ENCODE assay signal across 10 cellular contexts in the genomic region with DNA sequence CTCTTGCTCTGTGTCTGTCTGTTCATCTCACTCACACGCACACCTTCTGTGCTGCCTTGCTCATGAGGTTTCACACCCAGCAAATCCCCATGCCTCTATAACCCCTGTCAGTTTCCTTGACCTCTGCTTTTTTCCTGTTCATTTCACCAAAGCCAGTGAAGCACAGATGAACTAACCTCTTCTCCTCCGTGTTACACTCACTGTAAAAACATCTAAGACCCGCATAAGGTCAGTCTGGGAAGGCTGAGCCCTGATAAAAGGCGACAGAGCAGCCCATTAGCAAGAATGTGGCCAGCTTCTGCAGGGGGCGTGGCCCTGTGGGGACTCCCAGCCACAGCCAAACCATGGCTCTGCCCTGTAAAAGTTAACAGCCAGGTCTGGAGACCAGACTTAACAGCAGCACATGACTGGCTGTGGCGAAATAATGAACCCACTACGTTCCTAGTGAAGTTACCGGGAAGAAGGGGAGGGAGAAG. TPM values are rescaled to one million over a fixed set of nuclear protein-coding genes. Genes with fewer than 3 reads are reported as not detected.
DNase-seq lines count a peak whose midpoint lies in the region; ATAC-seq, FAIRE-seq and TF ChIP-seq lines count a peak whose summit lies in the region.
"Had no signal": no experiment of that assay in that cellular context is flagged by ENCODE, and none has a peak within 500 bp of the region (broad histone marks: within the 10 kb centered on the region; RNA-seq: fewer than 3 reads in every experiment).

No MANE protein-coding gene starts in this region.

- H3K36me3 Mint-ChIP-seq in brain = peaks cover 5% of the 10 kb centered on the region
- H3K36me3 Mint-ChIP-seq in activated T-helper 2 cell treated with anti-CD3 and anti-CD28 coated beads, Interferon-gamma antibody, Interleukin-2, Interleukin-4, amounts not matched to agents 10 μg/mL and 5 μg/mL and 100 μg/mL, durations not matched to agents 14 hours and 24 hours and 36 hours (ENCODE audit: low read depth) = no peaks in the 10 kb centered on the region

- H3K27ac ChIP-seq in HUES6 (ENCODE audit: low read depth, low read length) (peak overlapping the region; percentile 79; the same call in 1 of the 2 replicates), kidney (ENCODE audit: low read depth in 2 of 2, low read length in 2 of 2) (peak overlapping the region; percentile 91 to 92), temporal lobe (ENCODE audit: low read depth, low read length) (peak overlapping the region; percentile 41)

- peaks cover 50% of the 10 kb centered on the region for H3K4me1 ChIP-seq in HUES6 (ENCODE audit: control insufficient read depth, insufficient read depth, low read length)
- H3K4me1 ChIP-seq in kidney (ENCODE audit: control insufficient read depth in 1 of 2, insufficient read depth in 1 of 2, low read depth in 1 of 2, low read length in 2 of 2) = peaks cover 46 to 69% of the 10 kb centered on the region in 2 donors

- no peaks in the 10 kb centered on the region for H3K27me3 ChIP-seq in HUES6 (ENCODE audit: control insufficient read depth, insufficient read depth, low read length)

- H3K27me3 Mint-ChIP-seq in brain = no peaks in the 10 kb centered on the region
- no peaks in the 10 kb centered on the region for H3K27me3 Mint-ChIP-seq in activated T-helper 2 cell treated with anti-CD3 and anti-CD28 coated beads, Interferon-gamma antibody, Interleukin-2, Interleukin-4, amounts not matched to agents 10 μg/mL and 5 μg/mL and 100 μg/mL, durations not matched to agents 14 hours and 24 hours and 36 hours (ENCODE audit: low read depth)
- H3K27me3 Mint-ChIP-seq: activated CD4-positive, alpha-beta T cell treated with anti-CD3 and anti-CD28 coated beads for 36 hours had no signal

- H3K4me3 ChIP-seq in HUES6 (ENCODE audit: low read depth, low read length) (no peak overlapping the region; the same call in 1 of the 2 replicates), kidney (ENCODE audit: low read length in 2 of 2) (peak overlapping the region in 1 of 2 donors; percentile 2)

- no peak for DNase-seq in kidney
- no peak for DNase-seq in activated T-helper 2 cell treated with anti-CD3 and anti-CD28 coated beads, Interferon-gamma antibody, Interleukin-2, Interleukin-4, amounts not matched to agents 10 μg/mL and 5 μg/mL and 100 μg/mL, durations not matched to agents 14 hours and 24 hours and 36 hours (ENCODE audit: low spot score)
- DNase-seq in activated gamma-delta T cell treated with Interleukin-2 at 50 U/mL for 16 hours = no peak
- DNase-seq: activated CD4-positive, alpha-beta T cell treated with anti-CD3 and anti-CD28 coated beads for 36 hours had no signal

- peaks cover 73% of the 10 kb centered on the region for H3K4me1 Mint-ChIP-seq in brain
- peaks cover 16% of the 10 kb centered on the region for H3K4me1 Mint-ChIP-seq in activated T-helper 2 cell treated with anti-CD3 and anti-CD28 coated beads, Interferon-gamma antibody, Interleukin-2, Interleukin-4, amounts not matched to agents 10 μg/mL and 5 μg/mL and 100 μg/mL, durations not matched to agents 14 hours and 24 hours and 36 hours (ENCODE audit: low read depth)

- TF ChIP-seq CTCF in brain (conservative IDR thresholded peaks at IDR 0.05) (no peak), kidney (IDR thresholded peaks at IDR 0.05; ENCODE audit: borderline replicate concordance, extremely low read depth, insufficient read depth) (no peak)

- H3K4me3 Mint-ChIP-seq in brain = peak overlapping the region in 3 of 5 experiments; percentile 21 to 47 (median 31)
- no peak overlapping the region for H3K4me3 Mint-ChIP-seq in activated T-helper 2 cell treated with anti-CD3 and anti-CD28 coated beads, Interferon-gamma antibody, Interleukin-2, Interleukin-4, amounts not matched to agents 10 μg/mL and 5 μg/mL and 100 μg/mL, durations not matched to agents 14 hours and 24 hours and 36 hours (ENCODE audit: low read depth)
- H3K4me3 Mint-ChIP-seq: activated CD4-positive, alpha-beta T cell treated with anti-CD3 and anti-CD28 coated beads for 36 hours had no signal

- no peaks in the 10 kb centered on the region for H3K9me3 Mint-ChIP-seq in brain
- no peaks in the 10 kb centered on the region for H3K9me3 Mint-ChIP-seq in activated T-helper 2 cell treated with anti-CD3 and anti-CD28 coated beads, Interferon-gamma antibody, Interleukin-2, Interleukin-4, amounts not matched to agents 10 μg/mL and 5 μg/mL and 100 μg/mL, durations not matched to agents 14 hours and 24 hours and 36 hours

- H3K9ac ChIP-seq in HUES6 (ENCODE audit: low read length) (peak overlapping the region; percentile 64), kidney (ENCODE audit: low read length in 2 of 2) (peak overlapping the region in 1 of 2 donors; percentile 47)

- no peak for FAIRE-seq in kidney (lab: Jason Lieb, UNC)

- intact Hi-C loops in kidney (cut with DNase I) = no loop called here
- intact Hi-C loops in activated T-helper 2 cell treated with anti-CD3 and anti-CD28 coated beads, Interferon-gamma antibody, Interleukin-2, Interleukin-4, amounts not matched to agents 10 μg/mL and 5 μg/mL and 100 μg/mL, durations not matched to agents 14 hours and 24 hours and 36 hours (cut with micrococcal nuclease) = no loop called here

- H3K36me3 ChIP-seq in HUES6 (ENCODE audit: control insufficient read depth, insufficient read depth, low read length) (no peaks in the 10 kb centered on the region), kidney (ENCODE audit: control insufficient read depth in 1 of 2, insufficient read depth in 2 of 2, low read length in 2 of 2) (no peaks in the 10 kb centered on the region)

- H3K9me3 ChIP-seq in HUES6 (ENCODE audit: control insufficient read depth, insufficient read depth, low read depth, low read length) (no peaks in the 10 kb centered on the region), kidney (ENCODE audit: control insufficient read depth in 1 of 2, low read length in 2 of 2) (no peaks in the 10 kb centered on the region)

- ATAC-seq in HG03520 (IDR thresholded peaks at IDR 0.05; ENCODE audit: unreplicated experiment) (no peak), GM21367 (IDR thresholded peaks at IDR 0.05; ENCODE audit: unreplicated experiment) (no peak)
- ATAC-seq: activated CD4-positive, alpha-beta T cell treated with anti-CD3 and anti-CD28 coated beads for 36 hours had no signal

- peak overlapping the region; percentile 60 to 96 (median 82) for H3K27ac Mint-ChIP-seq in brain
- H3K27ac Mint-ChIP-seq in activated T-helper 2 cell treated with anti-CD3 and anti-CD28 coated beads, Interferon-gamma antibody, Interleukin-2, Interleukin-4, amounts not matched to agents 10 μg/mL and 5 μg/mL and 100 μg/mL, durations not matched to agents 14 hours and 24 hours and 36 hours = no peak overlapping the region
- H3K27ac Mint-ChIP-seq: activated CD4-positive, alpha-beta T cell treated with anti-CD3 and anti-CD28 coated beads for 36 hours had no signal

RNA-seq across cellular contexts. Expression of gene NPAS1, which starts 42.8 kb away (rescaled TPM):
- polyA plus RNA-seq in brain (ENCODE audit: insufficient read depth, low read depth, low replicate concordance) = 6.0 TPM
- 0.38 TPM for total RNA-seq in kidney
- polyA plus RNA-seq in kidney (ENCODE audit: insufficient read depth, low read depth, low replicate concordance) = 1.7 TPM
- total RNA-seq in temporal lobe = 5.9 TPM
- 0.25 TPM in 1 of 2 replicates, not detected in the other for total RNA-seq in activated T-helper 2 cell treated with anti-CD3 and anti-CD28 coated beads, Interferon-gamma antibody, Interleukin-2, Interleukin-4, amounts not matched to agents 10 μg/mL and 5 μg/mL and 100 μg/mL, durations not matched to agents 14 hours and 24 hours and 36 hours
- polyA plus RNA-seq: neural cell had no signal

Comparison
In these comparisons a context has a peak if more than half of its experiments do, and no peak if none do; other contexts are left out.
1. H3K27ac ChIP-seq: peak in every context shown above with its lines; median percentile 92 in kidney; 79 in HUES6; 41 in temporal lobe.